ENCODE assay signal across 22 cellular contexts in genomic region chr1:77725706-77726105, GRCh38.
"Had no signal": no experiment of that assay in that cellular context is flagged by ENCODE, and none has a peak within 500 bp of the region (broad histone marks: within the 10 kb centered on the region; RNA-seq: fewer than 3 reads in every experiment).

No MANE protein-coding gene starts in this region.

- FAIRE-seq: RCC 7860 had no signal

- H3K27ac ChIP-seq: SJSA1, SK-N-MC had no signal

- DNase-seq: KBM-7, MV-4-11, NCI-H1048, NCI-H1105, NCI-H1417, NCI-H1436 treated with DMSO at 0.1 percent for 48 hours, NCI-H1694, NCI-H187 treated with DMSO at 0.1 percent for 48 hours, NCI-H2029 treated with DMSO at 0.1 percent for 48 hours, NCI-H2171 treated with DMSO at 0.1 percent for 48 hours, NCI-H226, NCI-H446, NCI-H510A, NCI-H524 treated with DMSO at 0.1 percent for 48 hours, NCI-H69, NCI-H774, Right ventricle myocardium superior, RPMI8226, SIG-M5 had no signal

- H3K4me1 ChIP-seq: SJSA1 had no signal

- H3K4me3 ChIP-seq: SJSA1, SK-N-MC had no signal

- H3K27me3 ChIP-seq: SJSA1 had no signal

- H3K9me3 ChIP-seq: SJSA1 had no signal
